Comparison of ENCODE assay signal across 8 cellular contexts in genomic region chr12:52691076-52691764, GRCh38. TPM values are rescaled to one million over a fixed set of nuclear protein-coding genes. Genes with fewer than 3 reads are reported as not detected.
DNase-seq lines count a peak whose midpoint lies in the region; ATAC-seq and TF ChIP-seq lines count a peak whose summit lies in the region.

No MANE protein-coding gene starts in this region.

- TF ChIP-seq CTCF in MM.1S (IDR thresholded peaks at IDR 0.05; ENCODE audit: low read length) (no peak), endothelial cell (IDR thresholded peaks at IDR 0.05; ENCODE audit: unreplicated experiment) (no peak)

- H3K9me3 ChIP-seq in MM.1S (replicated peaks; ENCODE audit: insufficient read depth, low read length) (no peaks in the 10 kb centered on the region), trophoblast cell (ENCODE audit: insufficient read depth, low read depth, low read length) (no peaks in the 10 kb centered on the region)

- no peak overlapping the region for H3K4ac ChIP-seq in trophoblast cell (ENCODE audit: low read depth, low read length)

- no peaks in the 10 kb centered on the region for H3K36me3 Mint-ChIP-seq in endothelial cell (ENCODE audit: low read depth, unreplicated experiment)

- no peak for ATAC-seq in HG02981 (IDR thresholded peaks at IDR 0.05; ENCODE audit: unreplicated experiment)
- ATAC-seq in GM21447 (IDR thresholded peaks at IDR 0.05; ENCODE audit: unreplicated experiment), result no peak
- no peak for ATAC-seq in HG03175 (IDR thresholded peaks at IDR 0.05; ENCODE audit: unreplicated experiment)
- ATAC-seq in HG02840 (IDR thresholded peaks at IDR 0.05; ENCODE audit: low FRiP score, unreplicated experiment), result no peak

- no peak overlapping the region for H3K27ac Mint-ChIP-seq in endothelial cell (ENCODE audit: unreplicated experiment)

- no peaks in the 10 kb centered on the region for H3F3A ChIP-seq in MM.1S (ENCODE audit: insufficient read depth, low read length)

- H3K27me3 Mint-ChIP-seq in endothelial cell (ENCODE audit: unreplicated experiment), result peaks cover 20% of the 10 kb centered on the region

- no peak overlapping the region for H2BK12ac ChIP-seq in trophoblast cell (ENCODE audit: low read length)

- H2BK120ac ChIP-seq in trophoblast cell (ENCODE audit: insufficient read depth, low read length, poor library complexity), result no peak overlapping the region

- no peak overlapping the region for H3K14ac ChIP-seq in trophoblast cell (ENCODE audit: low read length)

- H4K8ac ChIP-seq in trophoblast cell (ENCODE audit: low read depth, low read length), result no peak overlapping the region

- no peaks in the 10 kb centered on the region for H3K79me1 ChIP-seq in trophoblast cell (ENCODE audit: low read length)

- H3K9ac ChIP-seq in MM.1S (ENCODE audit: low read length) (no peak overlapping the region), trophoblast cell (ENCODE audit: low read length) (no peak overlapping the region)

- no peaks in the 10 kb centered on the region for H3K9me2 ChIP-seq in MM.1S (replicated peaks; ENCODE audit: insufficient read depth, low read length)

- no peak overlapping the region for H3K23ac ChIP-seq in trophoblast cell (ENCODE audit: low read length)

- H2AFZ ChIP-seq in MM.1S (ENCODE audit: low read length) (peak overlapping the region; percentile 62; the same call in 1 of the 2 replicates), trophoblast cell (ENCODE audit: insufficient read depth, low read length, poor library complexity) (peak overlapping the region; percentile 3)

- peak; percentile 38 for DNase-seq in MM.1S
- peak; percentile 64 for DNase-seq in activated CD4-positive, alpha-beta T cell treated with anti-CD3 and anti-CD28 coated beads, Interleukin-2, amount 50 U/mL, for 1 hour
- peak; percentile 21 for DNase-seq in endothelial cell (ENCODE audit: low spot score)
- DNase-seq in trophoblast cell, result peak in 1 of 2 donors; percentile 18

- peaks cover 7% of the 10 kb centered on the region for H3K4me1 Mint-ChIP-seq in endothelial cell (ENCODE audit: unreplicated experiment)

- H3K4me3 ChIP-seq in MM.1S (ENCODE audit: low read length) (peak overlapping the region; percentile 54), trophoblast cell (ENCODE audit: low read depth, low read length) (no peak overlapping the region)

- no peaks in the 10 kb centered on the region for H4K20me1 ChIP-seq in MM.1S (ENCODE audit: insufficient read depth, low read length)

- H3K4me1 ChIP-seq in MM.1S (ENCODE audit: low read length), result no peaks in the 10 kb centered on the region
- H3K4me1 ChIP-seq in trophoblast cell (ENCODE audit: control insufficient read depth in 1 of 2, insufficient read depth in 2 of 2, low read length in 2 of 2), result peaks cover 5 to 10% of the 10 kb centered on the region in 2 experiments

- no peak overlapping the region for H3K18ac ChIP-seq in trophoblast cell (ENCODE audit: low read length)

- H2BK5ac ChIP-seq in trophoblast cell (ENCODE audit: low read depth, low read length, poor library complexity), result no peak overlapping the region

- H3K4me2 ChIP-seq in MM.1S (ENCODE audit: low read depth, low read length) (peak overlapping the region; percentile 91), trophoblast cell (ENCODE audit: low read length) (peak overlapping the region; percentile 37)

- H3K27me3 ChIP-seq in MM.1S (replicated peaks; ENCODE audit: insufficient read depth, low read length), result peaks cover 95% of the 10 kb centered on the region
- peaks cover 6% of the 10 kb centered on the region for H3K27me3 ChIP-seq in trophoblast cell (ENCODE audit: insufficient read depth, low read length)

- no CpG with 5 or more reads among the region's 45 CpGs for WGBS in trophoblast cell (ENCODE audit: extremely low coverage, insufficient coverage, insufficient read length)

- no peak overlapping the region for H4K12ac ChIP-seq in trophoblast cell (ENCODE audit: low read depth, low read length)

- no peak overlapping the region for H3K4me3 Mint-ChIP-seq in endothelial cell (ENCODE audit: unreplicated experiment)

- no peak overlapping the region for H3K27ac ChIP-seq in MM.1S (ENCODE audit: low read length)
- H3K27ac ChIP-seq in trophoblast cell (ENCODE audit: low read depth, low read length), result no peak overlapping the region

- no peak overlapping the region for H4K91ac ChIP-seq in trophoblast cell (ENCODE audit: low read depth, low read length)

- H3K36me3 ChIP-seq in MM.1S (replicated peaks; ENCODE audit: insufficient read depth, low read length), result no peaks in the 10 kb centered on the region
- H3K36me3 ChIP-seq in trophoblast cell (ENCODE audit: control insufficient read depth in 1 of 2, insufficient read depth in 2 of 2, low read length in 2 of 2), result no peaks in the 10 kb centered on the region

- H3K79me2 ChIP-seq in MM.1S (ENCODE audit: low read length) (no peaks in the 10 kb centered on the region), trophoblast cell (ENCODE audit: control insufficient read depth, insufficient read depth, low read length, poor library complexity) (no peaks in the 10 kb centered on the region)

- H3K9me3 Mint-ChIP-seq in endothelial cell (ENCODE audit: unreplicated experiment), result no peaks in the 10 kb centered on the region

- H2AK5ac ChIP-seq in trophoblast cell (ENCODE audit: low read length), result no peak overlapping the region

RNA-seq across cellular contexts. Expression of gene KRT1, which starts 11.0 kb away (rescaled TPM):
- not detected for total RNA-seq in endothelial cell (ENCODE audit: unreplicated experiment)
- not detected in 2 replicates for polyA plus RNA-seq in trophoblast cell (2013)

RNA-seq across cellular contexts. Expression of gene KRT77, which starts 12.1 kb away (rescaled TPM):
- not detected for total RNA-seq in endothelial cell (ENCODE audit: unreplicated experiment)
- polyA plus RNA-seq in trophoblast cell (2013), result 0.04 and 0.05 TPM in 2 replicates

RNA-seq across cellular contexts. Expression of gene KRT2, which starts 39.2 kb away (rescaled TPM):
- total RNA-seq in endothelial cell (ENCODE audit: unreplicated experiment), result not detected
- polyA plus RNA-seq in trophoblast cell (2013), result not detected in 2 replicates
